Comparison of ENCODE assay signal across 8 cellular contexts in the genomic region with DNA sequence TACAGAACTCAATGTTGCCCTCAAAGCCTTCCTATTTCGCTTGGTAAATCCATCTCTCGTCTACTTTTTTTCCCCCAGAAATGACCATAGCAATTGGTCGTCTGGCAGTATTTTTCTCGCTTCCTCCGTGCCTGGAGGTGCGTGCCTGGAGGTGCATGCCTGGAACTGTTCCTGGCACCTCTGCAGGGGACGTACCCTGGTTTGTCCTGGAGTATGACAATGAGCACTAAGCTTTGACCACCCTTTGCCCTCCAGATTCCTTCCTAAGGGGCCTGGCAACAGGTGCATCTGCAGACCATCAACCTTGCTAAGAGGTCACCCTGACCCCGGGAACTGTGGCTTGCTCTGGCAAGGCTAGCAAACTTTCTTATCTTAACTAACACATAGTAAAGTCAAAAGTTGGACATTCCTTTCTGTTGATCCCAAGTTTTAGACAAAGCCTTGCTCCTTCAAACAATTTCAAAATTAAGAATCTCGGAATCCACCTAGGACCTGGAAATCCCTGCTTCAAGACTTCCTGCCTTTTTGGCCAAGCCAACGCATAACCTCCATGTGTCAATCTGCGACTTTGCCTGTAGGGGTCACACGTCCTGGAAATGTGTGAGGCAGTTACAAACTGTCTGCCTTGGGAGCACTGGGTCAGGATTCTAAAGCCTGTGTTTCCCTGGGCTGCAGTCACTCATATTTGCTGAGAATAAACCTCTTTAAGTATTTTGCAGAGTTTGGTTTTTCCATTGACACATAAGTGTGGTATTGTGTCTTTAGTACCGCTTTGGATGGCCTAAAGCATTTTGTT. TPM values are rescaled to one million over a fixed set of nuclear protein-coding genes. Genes with fewer than 3 reads are reported as not detected.
DNase-seq lines count a peak whose midpoint lies in the region; ATAC-seq and TF ChIP-seq lines count a peak whose summit lies in the region.

No MANE protein-coding gene starts in this region.

- DNase-seq in AG08396 (ENCODE audit: low spot score) (peak; percentile 67), GM03348 (ENCODE audit: low spot score) (peak; percentile 72), Peyer's patch (no peak), erythroblast (lab: John Stamatoyannopoulos, UW) (peak; percentile 53 to 62), osteoblast (ENCODE audit: insufficient read length, low spot score, missing footprints) (no peak), anterior cingulate cortex (lab: John Stamatoyannopoulos, UW) (no peak), NCI-H2029 treated with DMSO at 0.1 percent for 48 hours (lab: John Stamatoyannopoulos, UW) (no peak)

- TF ChIP-seq CTCF in Peyer's patch (IDR thresholded peaks at IDR 0.05) = peak in 5 of 6 experiments; percentile 17 to 53 (median 48)
- TF ChIP-seq CTCF in osteoblast (IDR thresholded peaks at IDR 0.05; ENCODE audit: extremely low read depth, low read depth, low read length) = peak; percentile 65

- H3K9me3 ChIP-seq in Peyer's patch (no peaks in the 10 kb centered on the region), osteoblast (ENCODE audit: low read depth, low read length) (no peaks in the 10 kb centered on the region)

- H3K27me3 ChIP-seq in Peyer's patch (no peaks in the 10 kb centered on the region), osteoblast (ENCODE audit: insufficient read depth, low read length) (peaks cover 10% of the 10 kb centered on the region)

- TF ChIP-seq POLR2A in Peyer's patch (IDR thresholded peaks at IDR 0.05) (no peak), erythroblast (IDR thresholded peaks at IDR 0.05; ENCODE audit: low read length) (no peak)

- H3K4me2 ChIP-seq in osteoblast (ENCODE audit: insufficient read depth, low read length) = no peak overlapping the region

- H4K20me1 ChIP-seq in osteoblast (ENCODE audit: insufficient read depth, low read length) = no peaks in the 10 kb centered on the region

- H3K79me2 ChIP-seq in osteoblast (ENCODE audit: insufficient read depth, low read length) = no peaks in the 10 kb centered on the region

- ATAC-seq in HG03139 (IDR thresholded peaks at IDR 0.05; ENCODE audit: unreplicated experiment) = peak; percentile 71

- H3K36me3 ChIP-seq in Peyer's patch (no peaks in the 10 kb centered on the region), osteoblast (ENCODE audit: insufficient read depth, low read length) (no peaks in the 10 kb centered on the region)

- H3K4me1 ChIP-seq in Peyer's patch (no peaks in the 10 kb centered on the region), osteoblast (ENCODE audit: insufficient read depth, low read length) (no peaks in the 10 kb centered on the region)

- H3K4me3 ChIP-seq in Peyer's patch (no peak overlapping the region), osteoblast (ENCODE audit: insufficient read depth, low read length) (no peak overlapping the region)

- H3K27ac ChIP-seq in Peyer's patch (no peak overlapping the region), osteoblast (ENCODE audit: low read depth, low read length) (no peak overlapping the region)

- no peak overlapping the region for H2AFZ ChIP-seq in osteoblast (ENCODE audit: low read length)

RNA-seq across cellular contexts. Expression of a gene that starts 28.8 kb away (rescaled TPM):
- 10 to 100 TPM; 32.2 to 75.9 (median 43.6) TPM for total RNA-seq in Peyer's patch
- 15.3 and 17.0 TPM in 2 replicates for total RNA-seq in osteoblast

Comparison
In these comparisons a context has a peak if more than half of its experiments do, and no peak if none do; other contexts are left out.
1. DNase-seq: peak in AG08396 (single experiment), GM03348 (single experiment) and erythroblast (2 of 2); none in Peyer's patch (0 of 3), osteoblast (single experiment), anterior cingulate cortex (0 of 58) and NCI-H2029 treated with DMSO at 0.1 percent for 48 hours (single experiment).